20 cellular contexts compared by ENCODE assay signal in genomic region chr5:95801961-95802360, GRCh38.
"Had no signal": no experiment of that assay in that cellular context is flagged by ENCODE, and none has a peak within 500 bp of the region (broad histone marks: within the 10 kb centered on the region; RNA-seq: fewer than 3 reads in every experiment).

No MANE protein-coding gene starts in this region.

- H3K4me1 ChIP-seq: tibial artery had no signal

- H3K27ac Mint-ChIP-seq: activated CD4-positive, alpha-beta memory T cell treated with anti-CD3 and anti-CD28 coated beads for 36 hours; activated CD4-positive, alpha-beta T cell treated with anti-CD3 and anti-CD28 coated beads for 36 hours; activated CD8-positive, alpha-beta memory T cell treated with anti-CD3 and anti-CD28 coated beads, Interleukin-2, amount 10 ng/mL, durations not matched to agents 7 days and 5 days; activated naive CD8-positive, alpha-beta T cell treated with anti-CD3 and anti-CD28 coated beads, Interleukin-2, amount 10 ng/mL, durations not matched to agents 7 days and 5 days; activated T-helper 17 cell treated with anti-CD3 and anti-CD28 coated beads, Interleukin-2, amount 50 U/mL, for 72 hours; WTC11 had no signal

- DNase-seq: activated CD4-positive, alpha-beta memory T cell treated with anti-CD3 and anti-CD28 coated beads for 36 hours; activated CD4-positive, alpha-beta T cell treated with anti-CD3 and anti-CD28 coated beads for 36 hours; activated CD8-positive, alpha-beta memory T cell treated with anti-CD3 and anti-CD28 coated beads, Interleukin-2, amount 10 ng/mL, durations not matched to agents 7 days and 5 days; activated naive CD4-positive, alpha-beta T cell; activated naive CD8-positive, alpha-beta T cell treated with anti-CD3 and anti-CD28 coated beads, Interleukin-2, amount 10 ng/mL, durations not matched to agents 7 days and 5 days; amygdala; central memory CD4-positive, alpha-beta T cell; dorsolateral prefrontal cortex; natural killer cell; stimulated activated naive CD8-positive, alpha-beta T cell treated with anti-CD3 and anti-CD28 coated beads, Interleukin-15, Interleukin-2, amounts not matched to agents 100 U/mL and 50 U/mL, for 24 hours; substantia nigra; tibial artery had no signal

- H3K9me3 Mint-ChIP-seq: activated CD4-positive, alpha-beta memory T cell treated with anti-CD3 and anti-CD28 coated beads for 36 hours; activated T-helper 17 cell treated with anti-CD3 and anti-CD28 coated beads, Interleukin-2, amount 50 U/mL, for 72 hours had no signal

- H3K4me3 ChIP-seq: dorsolateral prefrontal cortex, SK-N-MC, skin epidermis, tibial artery had no signal

- H3K9me3 ChIP-seq: tibial artery had no signal

- H3K36me3 Mint-ChIP-seq: activated CD4-positive, alpha-beta memory T cell treated with anti-CD3 and anti-CD28 coated beads for 36 hours; natural killer cell; WTC11 had no signal

- H3K4me3 Mint-ChIP-seq: activated CD4-positive, alpha-beta memory T cell treated with anti-CD3 and anti-CD28 coated beads for 36 hours; activated CD4-positive, alpha-beta T cell treated with anti-CD3 and anti-CD28 coated beads for 36 hours; activated CD8-positive, alpha-beta memory T cell treated with anti-CD3 and anti-CD28 coated beads, Interleukin-2, amount 10 ng/mL, durations not matched to agents 7 days and 5 days; activated naive CD8-positive, alpha-beta T cell treated with anti-CD3 and anti-CD28 coated beads, Interleukin-2, amount 10 ng/mL, durations not matched to agents 7 days and 5 days; activated T-helper 17 cell treated with anti-CD3 and anti-CD28 coated beads, Interleukin-2, amount 50 U/mL, for 72 hours; natural killer cell; WTC11 had no signal

- FAIRE-seq: colon, TTC549, urothelium cell line had no signal

- H3K27me3 Mint-ChIP-seq: activated CD4-positive, alpha-beta memory T cell treated with anti-CD3 and anti-CD28 coated beads for 36 hours; activated CD4-positive, alpha-beta T cell treated with anti-CD3 and anti-CD28 coated beads for 36 hours; activated CD8-positive, alpha-beta memory T cell treated with anti-CD3 and anti-CD28 coated beads, Interleukin-2, amount 10 ng/mL, durations not matched to agents 7 days and 5 days; activated naive CD8-positive, alpha-beta T cell treated with anti-CD3 and anti-CD28 coated beads, Interleukin-2, amount 10 ng/mL, durations not matched to agents 7 days and 5 days; activated T-helper 17 cell treated with anti-CD3 and anti-CD28 coated beads, Interleukin-2, amount 50 U/mL, for 72 hours had no signal

- ATAC-seq: activated CD4-positive, alpha-beta T cell treated with anti-CD3 and anti-CD28 coated beads for 36 hours; activated CD8-positive, alpha-beta memory T cell treated with anti-CD3 and anti-CD28 coated beads, Interleukin-2, amount 10 ng/mL, durations not matched to agents 7 days and 5 days; activated T-helper 17 cell treated with anti-CD3 and anti-CD28 coated beads, Interleukin-2, amount 50 U/mL, for 72 hours; esophagus mucosa; natural killer cell; stimulated activated naive CD8-positive, alpha-beta T cell treated with anti-CD3 and anti-CD28 coated beads, Interleukin-15, Interleukin-2, amounts not matched to agents 100 U/mL and 50 U/mL, for 24 hours; WTC11 had no signal

- H3K27me3 ChIP-seq: dorsolateral prefrontal cortex, tibial artery had no signal

- H3K4me1 Mint-ChIP-seq: activated CD4-positive, alpha-beta T cell treated with anti-CD3 and anti-CD28 coated beads for 36 hours; WTC11 had no signal

- H3K36me3 ChIP-seq: tibial artery had no signal

- H3K27ac ChIP-seq: dorsolateral prefrontal cortex, skin epidermis, tibial artery had no signal
